ENCODE assay signal across 19 cellular contexts in genomic region chr5:52842111-52842510, GRCh38. TPM values are rescaled to one million over a fixed set of nuclear protein-coding genes. Genes with fewer than 3 reads are reported as not detected.
A peak's percentile ranks its signal among the peaks of the same experiment; 100 is the strongest.
DNase-seq lines count a peak whose midpoint lies in the region; ATAC-seq and TF ChIP-seq lines count a peak whose summit lies in the region.
"Had no signal": no experiment of that assay in that cellular context is flagged by ENCODE, and none has a peak within 500 bp of the region (broad histone marks: within the 10 kb centered on the region; RNA-seq: fewer than 3 reads in every experiment).

No MANE protein-coding gene starts in this region.

- H4K12ac ChIP-seq in trophoblast cell (ENCODE audit: low read depth, low read length), result no peak overlapping the region

- no peak overlapping the region for H3K27ac ChIP-seq in HEK293 (ENCODE audit: extremely low read depth, low read depth, low read length)
- peak overlapping the region; percentile 70 to 83 (median 80) for H3K27ac ChIP-seq in esophagus muscularis mucosa (replicated peaks in 1 of 4)
- no peak overlapping the region for H3K27ac ChIP-seq in trophoblast cell (ENCODE audit: low read depth, low read length)
- H3K27ac ChIP-seq in transverse colon, result peak overlapping the region; percentile 1 to 72 (median 39)
- H3K27ac ChIP-seq: RWPE1, SJSA1 had no signal

- POLR2A ChIA-PET in HEK293 (lab: Yijun Ruan, JAX), result no interaction called here

- no peak overlapping the region for H2AK5ac ChIP-seq in trophoblast cell (ENCODE audit: low read length)

- no peak overlapping the region for H3K4ac ChIP-seq in trophoblast cell (ENCODE audit: low read depth, low read length)

- H3K27me3 ChIP-seq in esophagus muscularis mucosa (no peaks in the 10 kb centered on the region), trophoblast cell (ENCODE audit: insufficient read depth, low read length) (no peaks in the 10 kb centered on the region), transverse colon (no peaks in the 10 kb centered on the region)
- H3K27me3 ChIP-seq: SJSA1 had no signal

- no peak overlapping the region for H3K4me2 ChIP-seq in trophoblast cell (ENCODE audit: low read length)

- no peak overlapping the region for H4K8ac ChIP-seq in trophoblast cell (ENCODE audit: low read depth, low read length)

- CTCF ChIA-PET in HEK293 (lab: Yijun Ruan, JAX), result interaction anchor here (0.6 to 0.7 kb wide), 2 partner anchors 76 to 197 kb away, joined by 3 to 9 read pairs; no protein-coding TSS in a partner anchor

- no peak for TF ChIP-seq CTCF in HEK293 (tag by site-specific recombination; IDR thresholded peaks at IDR 0.05)
- no peak for TF ChIP-seq CTCF in esophagus muscularis mucosa (IDR thresholded peaks at IDR 0.05)
- no peak for TF ChIP-seq CTCF in transverse colon (IDR thresholded peaks at IDR 0.05)

- H3K4me3 ChIP-seq in HEK293 (ENCODE audit: low read depth, low read length) (no peak overlapping the region), esophagus muscularis mucosa (no peak overlapping the region), trophoblast cell (ENCODE audit: low read depth, low read length) (no peak overlapping the region), transverse colon (no peak overlapping the region)
- H3K4me3 ChIP-seq: HAP-1, K562, SJSA1 had no signal

- H2AFZ ChIP-seq in trophoblast cell (ENCODE audit: insufficient read depth, low read length, poor library complexity), result no peak overlapping the region

- no peaks in the 10 kb centered on the region for H3K9me3 ChIP-seq in HEK293 (ENCODE audit: control insufficient read depth, insufficient read depth, low read depth, low read length)
- no peaks in the 10 kb centered on the region for H3K9me3 ChIP-seq in esophagus muscularis mucosa
- no peaks in the 10 kb centered on the region for H3K9me3 ChIP-seq in trophoblast cell (ENCODE audit: insufficient read depth, low read depth, low read length)
- H3K9me3 ChIP-seq in transverse colon, result no peaks in the 10 kb centered on the region
- H3K9me3 ChIP-seq: HAP-1, SJSA1 had no signal

- H3K18ac ChIP-seq in trophoblast cell (ENCODE audit: low read length), result no peak overlapping the region

- no peaks in the 10 kb centered on the region for H3K79me2 ChIP-seq in trophoblast cell (ENCODE audit: control insufficient read depth, insufficient read depth, low read length, poor library complexity)

- H3K23ac ChIP-seq in trophoblast cell (ENCODE audit: low read length), result no peak overlapping the region

- H3K9ac ChIP-seq in trophoblast cell (ENCODE audit: low read length), result no peak overlapping the region

- no peak overlapping the region for H2BK12ac ChIP-seq in trophoblast cell (ENCODE audit: low read length)

- intact Hi-C loops in esophagus muscularis mucosa (cut with DNase I), result loop anchor here (10.0 kb wide), 1 partner anchor 47 kb away; no protein-coding TSS in a partner anchor
- intact Hi-C loops in transverse colon (cut with DNase I; ENCODE audit: low total_unique reads), result no loop called here

- H4K91ac ChIP-seq in trophoblast cell (ENCODE audit: low read depth, low read length), result no peak overlapping the region

- no peak overlapping the region for H2BK5ac ChIP-seq in trophoblast cell (ENCODE audit: low read depth, low read length, poor library complexity)

- H2BK120ac ChIP-seq in trophoblast cell (ENCODE audit: insufficient read depth, low read length, poor library complexity), result no peak overlapping the region

- DNase-seq in esophagus muscularis mucosa (ENCODE audit: extremely low spot score) (no peak), trophoblast cell (peak; percentile 57 to 88), transverse colon (no peak), dedifferentiated amniotic fluid mesenchymal stem cell (ENCODE audit: extremely low spot score) (no peak)
- no peak for DNase-seq in activated CD4-positive, alpha-beta T cell treated with anti-CD3 and anti-CD28 coated beads, Interleukin-2, amount 50 U/mL, for 4 hours
- DNase-seq: COR-L47, DMS153, MV-4-11, NCI-H1417 treated with DMSO at 0.1 percent for 48 hours, NCI-H2029 treated with DMSO at 0.1 percent for 48 hours, NCI-H510A, NCI-H774, PC-3 had no signal

- H3K4me1 ChIP-seq in HEK293 (ENCODE audit: control insufficient read depth, insufficient read depth, low read length) (peaks cover 21% of the 10 kb centered on the region), esophagus muscularis mucosa (peaks cover 18 to 97% (median 91%) of the 10 kb centered on the region in 4 donors), trophoblast cell (ENCODE audit: control insufficient read depth in 1 of 2, insufficient read depth in 2 of 2, low read length in 2 of 2) (no peaks in the 10 kb centered on the region), transverse colon (peaks cover 0 to 41% (median 7%) of the 10 kb centered on the region in 4 donors)
- H3K4me1 ChIP-seq: HAP-1 had no signal

- ATAC-seq in GM21529 (IDR thresholded peaks at IDR 0.05; ENCODE audit: unreplicated experiment), result no peak
- ATAC-seq: K562, PC-3 had no signal

- H3K14ac ChIP-seq in trophoblast cell (ENCODE audit: low read length), result no peak overlapping the region

- TF ChIP-seq POLR2A in esophagus muscularis mucosa (IDR thresholded peaks at IDR 0.05; ENCODE audit: low read depth) (no peak), transverse colon (IDR thresholded peaks at IDR 0.05) (no peak)

- H3K79me1 ChIP-seq in trophoblast cell (ENCODE audit: low read length), result no peaks in the 10 kb centered on the region

- TF ChIP-seq EP300 in esophagus muscularis mucosa (IDR thresholded peaks at IDR 0.05) (no peak), transverse colon (IDR thresholded peaks at IDR 0.05; ENCODE audit: low read depth) (no peak)

- no peaks in the 10 kb centered on the region for H3K36me3 ChIP-seq in HEK293 (ENCODE audit: control insufficient read depth in 2 of 2, insufficient read depth in 1 of 2, low read length in 2 of 2)
- no peaks in the 10 kb centered on the region for H3K36me3 ChIP-seq in esophagus muscularis mucosa
- no peaks in the 10 kb centered on the region for H3K36me3 ChIP-seq in trophoblast cell (ENCODE audit: control insufficient read depth in 1 of 2, insufficient read depth in 2 of 2, low read length in 2 of 2)
- H3K36me3 ChIP-seq in transverse colon, result no peaks in the 10 kb centered on the region
- H3K36me3 ChIP-seq: HAP-1, SJSA1 had no signal

- in situ Hi-C loops in transverse colon (cut with MboI; ENCODE audit: low pct_ligation_motif_present in 1 of 4, low pct_unique_long_range_greater_than_20kb in 1 of 4, low sequenced_read_pairs in 3 of 4), result no loop called here

TF ChIP-seq in HEK293, 187 proteins besides CTCF, POLR2A, EP300 and RAD21:
- peak; percentile 61 for TF ChIP-seq ZNF341 (tag by site-specific recombination; IDR thresholded peaks at IDR 0.05; ENCODE audit: low read depth)
- no peak for TF ChIP-seq ZBTB6 (tag by site-specific recombination; IDR thresholded peaks at IDR 0.05)

RNA-seq across cellular contexts. Expression of gene ITGA1, which starts 54.4 kb away (rescaled TPM):
- 100 to 1,000 TPM; 228 to 302 (median 235) TPM for total RNA-seq in esophagus muscularis mucosa
- polyA plus RNA-seq in trophoblast cell (2013), result 15.9 and 16.7 TPM in 2 replicates
- 10 to 100 TPM; 42.6 to 83.2 (median 48.0) TPM for total RNA-seq in transverse colon
- polyA plus RNA-seq: K562 had no signal

RNA-seq across cellular contexts. Expression of gene PELO, which starts 54.4 kb away (rescaled TPM):
- 10 to 100 TPM; 43.1 to 77.7 (median 69.7) TPM for total RNA-seq in esophagus muscularis mucosa
- 23.4 and 25.1 TPM in 2 replicates for polyA plus RNA-seq in trophoblast cell (2013)
- total RNA-seq in transverse colon, result 10 to 100 TPM; 10.1 to 62.3 (median 16.8) TPM

Comparison
In these comparisons a context has a peak if more than half of its experiments do, and no peak if none do; other contexts are left out.
1. H3K27ac ChIP-seq: peak in esophagus muscularis mucosa (4 of 4) and transverse colon (4 of 4); none in HEK293 (single experiment) and trophoblast cell (single experiment).
2. DNase-seq: peak in trophoblast cell (2 of 2); none in esophagus muscularis mucosa (single experiment), transverse colon (single experiment), dedifferentiated amniotic fluid mesenchymal stem cell (single experiment) and activated CD4-positive, alpha-beta T cell treated with anti-CD3 and anti-CD28 coated beads, Interleukin-2, amount 50 U/mL, for 4 hours (0 of 2).